ENCODE assay signal across 8 cellular contexts in genomic region chr2:24228470-24228869, GRCh38. TPM values are rescaled to one million over a fixed set of nuclear protein-coding genes. Genes with fewer than 3 reads are reported as not detected.
A peak's percentile ranks its signal among the peaks of the same experiment; 100 is the strongest.
DNase-seq lines count a peak whose midpoint lies in the region; ATAC-seq and TF ChIP-seq lines count a peak whose summit lies in the region.

No MANE protein-coding gene starts in this region.

- H2AFZ ChIP-seq in Karpas-422 (ENCODE audit: low read length) (no peak overlapping the region), SU-DHL-6 (ENCODE audit: low read depth, low read length, severe bottlenecking) (no peak overlapping the region)

- in situ Hi-C loops in Caki2 (cut with HindIII; ENCODE audit: low pct_unique_long_range_greater_than_20kb, low sequenced_read_pairs), result no loop called here

- H3K27ac Mint-ChIP-seq in activated naive CD4-positive, alpha-beta T cell treated with anti-CD3 and anti-CD28 coated beads for 36 hours, result no peak overlapping the region

- no peak overlapping the region for H3K9ac ChIP-seq in Karpas-422 (ENCODE audit: low read length)
- H3K9ac ChIP-seq in SU-DHL-6 (ENCODE audit: low read length), result no peak overlapping the region

- H3F3A ChIP-seq in SU-DHL-6 (ENCODE audit: insufficient read depth), result 0 out of 2 replicates have a peak, but pooled peaks cover 5% of the 10 kb centered on the region

- H3K27me3 ChIP-seq in Karpas-422 (ENCODE audit: low read length) (no peaks in the 10 kb centered on the region), SU-DHL-6 (ENCODE audit: low read length) (no peaks in the 10 kb centered on the region)

- CTCF ChIA-PET in activated naive CD4-positive, alpha-beta T cell treated with anti-CD3 and anti-CD28 coated beads for 36 hours (lab: Charles Lee), result no interaction called here

- H3K4me3 ChIP-seq in Karpas-422 (ENCODE audit: low read length), result no peak overlapping the region
- H3K4me3 ChIP-seq in SU-DHL-6 (ENCODE audit: insufficient read depth, low read length, poor library complexity, severe bottlenecking), result no peak overlapping the region

- H3K27ac ChIP-seq in Karpas-422 (ENCODE audit: low read length), result no peak overlapping the region
- no peak overlapping the region for H3K27ac ChIP-seq in SU-DHL-6 (ENCODE audit: low read depth, low read length)

- no peaks in the 10 kb centered on the region for H4K20me1 ChIP-seq in Karpas-422 (ENCODE audit: insufficient read depth, low read depth, low read length)
- no peaks in the 10 kb centered on the region for H4K20me1 ChIP-seq in SU-DHL-6 (ENCODE audit: low read depth, low read length)

- H3K79me2 ChIP-seq in Karpas-422 (ENCODE audit: low read length) (peaks cover 5% of the 10 kb centered on the region), SU-DHL-6 (ENCODE audit: insufficient read depth, low read length) (no peaks in the 10 kb centered on the region)

- DNase-seq in Caki2 (ENCODE audit: low read depth) (peak; percentile 12), Karpas-422 (peak; percentile 65), kidney glomerular epithelial cell (lab: John Stamatoyannopoulos, UW) (peak; percentile 8), H4 (ENCODE audit: low spot score) (no peak), GM03348 (ENCODE audit: low spot score) (no peak)
- no peak for DNase-seq in activated naive CD4-positive, alpha-beta T cell treated with anti-CD3 and anti-CD28 coated beads for 36 hours

- intact Hi-C loops in activated naive CD4-positive, alpha-beta T cell treated with anti-CD3 and anti-CD28 coated beads for 36 hours (cut with micrococcal nuclease), result loop anchor here (1.0 kb wide), 1 partner anchor 154 kb away; no protein-coding TSS in a partner anchor

- H3K36me3 Mint-ChIP-seq in activated naive CD4-positive, alpha-beta T cell treated with anti-CD3 and anti-CD28 coated beads for 36 hours (ENCODE audit: low read depth), result peaks cover under 1% of the 10 kb centered on the region

- ATAC-seq in GM21423 (IDR thresholded peaks at IDR 0.05; ENCODE audit: unreplicated experiment), result no peak

- H3K9me3 Mint-ChIP-seq in activated naive CD4-positive, alpha-beta T cell treated with anti-CD3 and anti-CD28 coated beads for 36 hours, result no peaks in the 10 kb centered on the region

- H3K9me3 ChIP-seq in Karpas-422 (ENCODE audit: low read length) (no peaks in the 10 kb centered on the region), SU-DHL-6 (ENCODE audit: insufficient read depth, low read length) (no peaks in the 10 kb centered on the region)

- TF ChIP-seq CTCF in SU-DHL-6 (IDR thresholded peaks at IDR 0.05; ENCODE audit: insufficient read depth, low read length, poor library complexity, severe bottlenecking), result peak; percentile 35

- H3K36me3 ChIP-seq in Karpas-422 (ENCODE audit: insufficient read depth, low read length) (no peaks in the 10 kb centered on the region; the same call in 1 of the 2 replicates), SU-DHL-6 (ENCODE audit: low read length) (no peaks in the 10 kb centered on the region)

- no peaks in the 10 kb centered on the region for H3K4me1 Mint-ChIP-seq in activated naive CD4-positive, alpha-beta T cell treated with anti-CD3 and anti-CD28 coated beads for 36 hours (ENCODE audit: low read depth)

- H3K4me1 ChIP-seq in Karpas-422 (ENCODE audit: low read length), result no peaks in the 10 kb centered on the region

- H3K4me3 Mint-ChIP-seq in activated naive CD4-positive, alpha-beta T cell treated with anti-CD3 and anti-CD28 coated beads for 36 hours, result no peak overlapping the region

- no peak overlapping the region for H3K4me2 ChIP-seq in Karpas-422 (ENCODE audit: low read depth, low read length, poor library complexity, severe bottlenecking)
- no peak overlapping the region for H3K4me2 ChIP-seq in SU-DHL-6 (ENCODE audit: low read depth, low read length, poor library complexity, severe bottlenecking)

- no peaks in the 10 kb centered on the region for H3K9me2 ChIP-seq in Karpas-422 (replicated peaks; ENCODE audit: insufficient read depth, low read length)
- H3K9me2 ChIP-seq in SU-DHL-6 (replicated peaks; ENCODE audit: insufficient read depth, low read length), result no peaks in the 10 kb centered on the region

- no peaks in the 10 kb centered on the region for H3K27me3 Mint-ChIP-seq in activated naive CD4-positive, alpha-beta T cell treated with anti-CD3 and anti-CD28 coated beads for 36 hours (ENCODE audit: low read depth)

RNA-seq across cellular contexts. Expression of gene FAM228A, which starts 53.6 kb away (rescaled TPM):
- 1.5 TPM in 1 of 2 replicates, not detected in the other for total RNA-seq in Caki2 (2014; rRNA removed; shearing (Covaris generic); ENCODE audit: low replicate concordance)
- total RNA-seq in Karpas-422 (2014; rRNA removed; shearing (Covaris generic); ENCODE audit: low replicate concordance), result 0.25 TPM in 1 of 2 replicates, not detected in the other
- total RNA-seq in activated naive CD4-positive, alpha-beta T cell treated with anti-CD3 and anti-CD28 coated beads for 36 hours, result under 1 TPM in 1 of 2 experiments, not detected in 1; 0.26 TPM
- not detected in 2 replicates for total RNA-seq in H4 (2014; rRNA removed; shearing (Covaris generic))

Comparison
In these comparisons a context has a peak if more than half of its experiments do, and no peak if none do; other contexts are left out.
1. DNase-seq: peak in Caki2 (single experiment), Karpas-422 (single experiment) and kidney glomerular epithelial cell (single experiment); none in activated naive CD4-positive, alpha-beta T cell treated with anti-CD3 and anti-CD28 coated beads for 36 hours (single experiment), H4 (single experiment) and GM03348 (single experiment).